In the genomic region with DNA sequence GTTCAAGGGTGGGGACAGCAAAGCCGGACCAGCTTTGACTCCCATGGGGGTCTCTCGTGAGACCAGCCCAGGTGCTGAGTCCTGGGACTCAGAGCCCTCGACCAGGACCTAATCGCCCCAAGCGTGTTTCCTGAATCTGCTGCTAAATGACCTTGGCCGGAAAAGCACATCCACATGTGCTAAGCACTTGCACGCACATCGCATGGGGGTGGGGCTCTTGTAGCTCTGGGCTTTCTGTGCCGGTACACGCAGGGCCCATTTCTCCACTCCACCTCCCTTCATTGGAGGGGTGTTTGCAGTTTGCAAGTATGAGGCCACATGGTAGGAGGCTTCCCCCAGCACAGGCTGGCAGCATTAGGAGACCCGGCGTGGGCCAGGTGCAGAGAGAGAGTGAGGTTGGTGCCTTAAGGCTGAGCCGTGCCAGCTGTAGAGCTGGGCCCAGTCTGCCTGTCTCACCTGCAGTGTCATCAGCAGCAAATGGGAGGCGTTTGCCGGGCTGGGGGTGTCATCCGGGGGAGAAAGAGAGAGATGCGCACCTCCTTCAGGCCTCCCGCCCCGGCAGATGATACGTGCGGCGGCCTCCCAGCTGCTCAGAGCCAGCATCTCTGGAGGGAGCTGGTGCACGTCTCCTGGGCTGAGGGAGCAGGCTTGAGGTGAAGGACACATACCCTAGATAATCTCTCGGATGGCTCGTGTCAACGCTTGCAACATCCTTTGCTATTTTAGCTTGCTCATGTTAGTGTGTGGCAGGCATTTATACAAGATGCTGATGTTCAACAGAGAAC, we compare ENCODE assay signal across 8 cellular contexts. TPM values are rescaled to one million over a fixed set of nuclear protein-coding genes. Genes with fewer than 3 reads are reported as not detected.
DNase-seq lines count a peak whose midpoint lies in the region; ATAC-seq and TF ChIP-seq lines count a peak whose summit lies in the region.

No MANE protein-coding gene starts in this region.

- H3K9me3 ChIP-seq in left ventricle myocardium inferior (replicated peaks) = no peaks in the 10 kb centered on the region
- H3K9me3 ChIP-seq in body of pancreas = no peaks in the 10 kb centered on the region

- H3K4me3 Mint-ChIP-seq in stimulated activated memory B cell treated with anti-CD40 and anti-IgM and Interleukin-4, amounts not matched to agents 10 μg/mL and 1 μg/mL and 100 μg/mL, for 72 hours = peak overlapping the region; percentile 69

- peaks cover 6% of the 10 kb centered on the region for H3K36me3 ChIP-seq in left ventricle myocardium inferior
- no peaks in the 10 kb centered on the region for H3K36me3 ChIP-seq in body of pancreas (replicated peaks in 1 of 2; ENCODE audit: insufficient read depth in 1 of 2, low read depth in 2 of 2)

- peaks cover 20% of the 10 kb centered on the region for H3K36me3 Mint-ChIP-seq in stimulated activated memory B cell treated with anti-CD40 and anti-IgM and Interleukin-4, amounts not matched to agents 10 μg/mL and 1 μg/mL and 100 μg/mL, for 72 hours

- H3K27me3 Mint-ChIP-seq in stimulated activated memory B cell treated with anti-CD40 and anti-IgM and Interleukin-4, amounts not matched to agents 10 μg/mL and 1 μg/mL and 100 μg/mL, for 72 hours = no peaks in the 10 kb centered on the region

- ATAC-seq in GM18502 (IDR thresholded peaks at IDR 0.05; ENCODE audit: poor library complexity, unreplicated experiment) = peak; percentile 51
- peak; percentile 50 for ATAC-seq in HG03196 (IDR thresholded peaks at IDR 0.05; ENCODE audit: unreplicated experiment)
- ATAC-seq in stimulated activated memory B cell treated with anti-CD40 and anti-IgM and Interleukin-4, amounts not matched to agents 10 μg/mL and 1 μg/mL and 100 μg/mL, for 72 hours = peak; percentile 85
- no peak for ATAC-seq in body of pancreas

- H3K27ac ChIP-seq in left ventricle myocardium inferior (replicated peaks) (peak overlapping the region; percentile 72), body of pancreas (peak overlapping the region in 1 of 4 donors; percentile 8)

- TF ChIP-seq CTCF in left ventricle myocardium inferior (IDR thresholded peaks at IDR 0.05; ENCODE audit: borderline replicate concordance) (no peak), body of pancreas (IDR thresholded peaks at IDR 0.05) (no peak)

- 80 to 94% methylated on average over 6 to 21 of the region's 26 CpGs for WGBS in body of pancreas, 2 donors

- H3K27me3 ChIP-seq in left ventricle myocardium inferior (ENCODE audit: low read depth) = no peaks in the 10 kb centered on the region
- H3K27me3 ChIP-seq in body of pancreas = no peaks in the 10 kb centered on the region

- H3K4me1 ChIP-seq in left ventricle myocardium inferior (peaks cover 62% of the 10 kb centered on the region), body of pancreas (no peaks in the 10 kb centered on the region)

- no peaks in the 10 kb centered on the region for H3K9me3 Mint-ChIP-seq in stimulated activated memory B cell treated with anti-CD40 and anti-IgM and Interleukin-4, amounts not matched to agents 10 μg/mL and 1 μg/mL and 100 μg/mL, for 72 hours

- H3K4me3 ChIP-seq in left ventricle myocardium inferior (no peak overlapping the region), body of pancreas (no peak overlapping the region)

- TF ChIP-seq POLR2A in body of pancreas (IDR thresholded peaks at IDR 0.05) = no peak

- peak; percentile 44 for DNase-seq in activated T-cell treated with anti-CD3 and anti-CD28 coated beads for 1 hour (ENCODE audit: low read depth)
- DNase-seq in left ventricle myocardium inferior = peak; percentile 44
- DNase-seq in NCI-H146 (lab: John Stamatoyannopoulos, UW) = no peak
- DNase-seq in body of pancreas = no peak
- DNase-seq in NCI-H1694 (lab: John Stamatoyannopoulos, UW) = no peak

- H3K27ac Mint-ChIP-seq in stimulated activated memory B cell treated with anti-CD40 and anti-IgM and Interleukin-4, amounts not matched to agents 10 μg/mL and 1 μg/mL and 100 μg/mL, for 72 hours = peak overlapping the region; percentile 93

- peaks cover 55% of the 10 kb centered on the region for H3K4me1 Mint-ChIP-seq in stimulated activated memory B cell treated with anti-CD40 and anti-IgM and Interleukin-4, amounts not matched to agents 10 μg/mL and 1 μg/mL and 100 μg/mL, for 72 hours

- intact Hi-C loops in left ventricle myocardium inferior (cut with micrococcal nuclease) = no loop called here
- intact Hi-C loops in body of pancreas (cut with DNase I) = no loop called here

RNA-seq across cellular contexts. Expression of a gene that starts 45.2 kb away (rescaled TPM):
- total RNA-seq in left ventricle myocardium inferior = 36.1 TPM
- total RNA-seq in body of pancreas = 1 to 10 TPM in 1 of 2 donors, under 1 TPM in 1; 0.33 to 1.6 TPM

Comparison
In these comparisons a context has a peak if more than half of its experiments do, and no peak if none do; other contexts are left out.
1. DNase-seq: peak in activated T-cell treated with anti-CD3 and anti-CD28 coated beads for 1 hour (single experiment) and left ventricle myocardium inferior (single experiment); none in NCI-H146 (single experiment), body of pancreas (0 of 4) and NCI-H1694 (single experiment).
2. RNA of a gene that starts 45.2 kb away (total RNA-seq): 36.1 TPM in left ventricle myocardium inferior (single experiment); 0.33 to 1.6 TPM in body of pancreas; every median in the first group is over 10 times any median in the second.